ENCODE assay signal across 1 cellular context in genomic region chr2:131492418-131493198, GRCh38.
TF ChIP-seq lines count a peak whose summit lies in the region.

No MANE protein-coding gene starts in this region.

TF ChIP-seq in HepG2, 621 proteins besides CTCF, POLR2A, EP300 and RAD21 (continued from another document and continues in another):
- no peak for TF ChIP-seq SIX4 (CRISPR knock-in tag; IDR thresholded peaks at IDR 0.05)
- TF ChIP-seq TCF7 (IDR thresholded peaks at IDR 0.05; ENCODE audit: low read depth), result no peak; the same call in 1 of the 2 replicates
- TF ChIP-seq ZNF607 (CRISPR knock-in tag; IDR thresholded peaks at IDR 0.05; ENCODE audit: borderline replicate concordance), result peak; percentile 94
- TF ChIP-seq RFXANK (CRISPR knock-in tag; IDR thresholded peaks at IDR 0.05), result 0 out of 2 replicates have a peak, but pooled peaks have one; percentile 51
- TF ChIP-seq ZBTB40 (IDR thresholded peaks at IDR 0.05), result no peak
- TF ChIP-seq ZBTB40 (CRISPR knock-in tag; IDR thresholded peaks at IDR 0.05), result peak; percentile 58; the same call in 1 of the 2 replicates
- TF ChIP-seq SOX13 (IDR thresholded peaks at IDR 0.05), result peak; percentile 27; the same call in 1 of the 2 replicates
- TF ChIP-seq SOX13 (CRISPR knock-in tag; conservative IDR thresholded peaks at IDR 0.05 in 1 of 2, IDR thresholded peaks at IDR 0.05 in 1 of 2), result peak in 1 of 2 experiments; percentile 33; a peak in 1 of 4 replicates
- 0 out of 2 replicates have a peak, but pooled peaks have one; percentile 56 for TF ChIP-seq ZKSCAN8 (CRISPR knock-in tag; IDR thresholded peaks at IDR 0.05; ENCODE audit: borderline replicate concordance)
- peak; percentile 85 for TF ChIP-seq KMT2B (CRISPR knock-in tag; IDR thresholded peaks at IDR 0.05)
- peak; percentile 86 for TF ChIP-seq THAP11 (CRISPR knock-in tag; IDR thresholded peaks at IDR 0.05)
- TF ChIP-seq ZNF143 (CRISPR knock-in tag; IDR thresholded peaks at IDR 0.05), result peak; percentile 55; the same call in 1 of the 2 replicates
- TF ChIP-seq TFDP1 (CRISPR knock-in tag; IDR thresholded peaks at IDR 0.05; ENCODE audit: borderline replicate concordance), result peak; percentile 97
- TF ChIP-seq FOXK1 (CRISPR knock-in tag; IDR thresholded peaks at IDR 0.05; ENCODE audit: borderline replicate concordance, low read depth), result peak; percentile 66; the same call in 1 of the 2 replicates
- TF ChIP-seq FOSL2 (CRISPR knock-in tag; IDR thresholded peaks at IDR 0.05), result peak; percentile 30
- TF ChIP-seq RFXAP (CRISPR knock-in tag; IDR thresholded peaks at IDR 0.05; ENCODE audit: borderline replicate concordance), result peak; percentile 75
- TF ChIP-seq ZBTB34 (CRISPR knock-in tag; IDR thresholded peaks at IDR 0.05), result no peak
- no peak for TF ChIP-seq PHB2 (IDR thresholded peaks at IDR 0.05; ENCODE audit: partially characterized antibody)
- peak; percentile 80; the same call in 1 of the 2 replicates for TF ChIP-seq TIGD3 (CRISPR knock-in tag; IDR thresholded peaks at IDR 0.05; ENCODE audit: borderline replicate concordance)
- peak; percentile 65; the same call in 1 of the 2 replicates for TF ChIP-seq SALL2 (CRISPR knock-in tag; IDR thresholded peaks at IDR 0.05)
- no peak; the same call in 1 of the 2 replicates for TF ChIP-seq ZBTB7A (CRISPR knock-in tag; IDR thresholded peaks at IDR 0.05)
- TF ChIP-seq ZNF639 (CRISPR knock-in tag; conservative IDR thresholded peaks at IDR 0.05), result peak; percentile 23; the same call in 1 of the 2 replicates
- TF ChIP-seq HNRNPUL1 (IDR thresholded peaks at IDR 0.05; ENCODE audit: low read depth, low read length), result peak; percentile 63; the same call in 1 of the 2 replicates
- peak; percentile 59; the same call in 1 of the 2 replicates for TF ChIP-seq SOX5 (CRISPR knock-in tag; IDR thresholded peaks at IDR 0.05; ENCODE audit: borderline replicate concordance)
- TF ChIP-seq AGO2 (optimal IDR thresholded peaks at IDR 0.05; ENCODE audit: low read depth, low read length), result peak; percentile 86
- no peak for TF ChIP-seq CSRNP2 (CRISPR knock-in tag; conservative IDR thresholded peaks at IDR 0.05; ENCODE audit: low read depth)
- peak; percentile 97 for TF ChIP-seq HNRNPL (IDR thresholded peaks at IDR 0.05; ENCODE audit: low read depth, low read length)
- no peak for TF ChIP-seq JUNB (CRISPR knock-in tag; IDR thresholded peaks at IDR 0.05; ENCODE audit: borderline replicate concordance)
- TF ChIP-seq TBP (CRISPR knock-in tag; IDR thresholded peaks at IDR 0.05), result no peak
- no peak for TF ChIP-seq POLR2AphosphoS2 (IDR thresholded peaks at IDR 0.05; ENCODE audit: low read depth, low read length)
- 0 out of 2 replicates have a peak, but pooled peaks have one; percentile 65 for TF ChIP-seq SAFB2 (CRISPR knock-in tag; IDR thresholded peaks at IDR 0.05; ENCODE audit: borderline replicate concordance, low read depth)
- TF ChIP-seq MLX (CRISPR knock-in tag; IDR thresholded peaks at IDR 0.05), result no peak; the same call in 1 of the 2 replicates
- 0 out of 2 replicates have a peak, but pooled peaks have one; percentile 54 for TF ChIP-seq ZNF773 (CRISPR knock-in tag; IDR thresholded peaks at IDR 0.05; ENCODE audit: borderline replicate concordance)
- no peak for TF ChIP-seq ZNF33B (CRISPR knock-in tag; IDR thresholded peaks at IDR 0.05)
- peak; percentile 86 for TF ChIP-seq ZFX (CRISPR knock-in tag; IDR thresholded peaks at IDR 0.05; ENCODE audit: low read depth)
- TF ChIP-seq NR1H2 (CRISPR knock-in tag; IDR thresholded peaks at IDR 0.05; ENCODE audit: borderline replicate concordance, low read depth), result 0 out of 2 replicates have a peak, but pooled peaks have one; percentile 28
- peak; percentile 18; the same call in 1 of the 2 replicates for TF ChIP-seq ZNF609 (CRISPR knock-in tag; IDR thresholded peaks at IDR 0.05; ENCODE audit: borderline replicate concordance)
